ENCODE assay signal across 1 cellular context in genomic region chr20:2692036-2692885, GRCh38.
TF ChIP-seq lines count a peak whose summit lies in the region.

Gene EBF4 (plus strand): TSS chr20:2692780. CDS start chr20:2693646, 866 bp downstream.

TF ChIP-seq in WTC11, 78 proteins besides CTCF, POLR2A, EP300 and RAD21 (continued from another document and continues in another):
- TF ChIP-seq USF1 (CRISPR knock-in tag; IDR thresholded peaks at IDR 0.05) (no peak), MYBL2 (CRISPR knock-in tag; IDR thresholded peaks at IDR 0.05) (0 out of 2 replicates have a peak, but pooled peaks have one; percentile 66), MXD4 (CRISPR knock-in tag; IDR thresholded peaks at IDR 0.05; ENCODE audit: borderline replicate concordance) (no peak), RELA (CRISPR knock-in tag; IDR thresholded peaks at IDR 0.05; ENCODE audit: borderline replicate concordance) (no peak), ZNF423 (CRISPR knock-in tag; IDR thresholded peaks at IDR 0.05) (no peak), CBFB (CRISPR knock-in tag; IDR thresholded peaks at IDR 0.05; ENCODE audit: low read depth) (no peak), TEAD4 (CRISPR knock-in tag; IDR thresholded peaks at IDR 0.05) (no peak), ZNF425 (CRISPR knock-in tag; conservative IDR thresholded peaks at IDR 0.05) (no peak), SMAD3 (CRISPR knock-in tag; IDR thresholded peaks at IDR 0.05; ENCODE audit: borderline replicate concordance) (no peak), EMX1 (CRISPR knock-in tag; IDR thresholded peaks at IDR 0.05) (no peak), SP1 (CRISPR knock-in tag; conservative IDR thresholded peaks at IDR 0.05) (peak; percentile 55; the same call in 1 of the 2 replicates), STAT6 (CRISPR knock-in tag; conservative IDR thresholded peaks at IDR 0.05; ENCODE audit: low read depth) (no peak), ZNF532 (CRISPR knock-in tag; IDR thresholded peaks at IDR 0.05; ENCODE audit: borderline replicate concordance) (no peak), HMGA2 (CRISPR knock-in tag; IDR thresholded peaks at IDR 0.05) (no peak), FOXP4 (CRISPR knock-in tag; IDR thresholded peaks at IDR 0.05) (peak; percentile 82), E2F5 (CRISPR knock-in tag; IDR thresholded peaks at IDR 0.05) (no peak), ZNF121 (CRISPR knock-in tag; IDR thresholded peaks at IDR 0.05) (no peak), IRF1 (CRISPR knock-in tag; IDR thresholded peaks at IDR 0.05) (0 out of 2 replicates have a peak, but pooled peaks have one; percentile 46), E2F1 (CRISPR knock-in tag; IDR thresholded peaks at IDR 0.05) (no peak), E2F4 (CRISPR knock-in tag; IDR thresholded peaks at IDR 0.05; ENCODE audit: borderline replicate concordance, low read depth) (0 out of 2 replicates have a peak, but pooled peaks have one; percentile 52), ZNF232 (CRISPR knock-in tag; IDR thresholded peaks at IDR 0.05) (no peak), ZNF138 (CRISPR knock-in tag; conservative IDR thresholded peaks at IDR 0.05) (peak; percentile 56; the same call in 1 of the 2 replicates), FOXK1 (CRISPR knock-in tag; IDR thresholded peaks at IDR 0.05) (peak; percentile 67; the same call in 1 of the 2 replicates), ZNF219 (CRISPR knock-in tag; IDR thresholded peaks at IDR 0.05; ENCODE audit: borderline replicate concordance) (no peak), MAX (CRISPR knock-in tag; IDR thresholded peaks at IDR 0.05) (peak; percentile 84; the same call in 1 of the 2 replicates), AFF4 (CRISPR knock-in tag; IDR thresholded peaks at IDR 0.05; ENCODE audit: borderline replicate concordance) (no peak), IRF2 (CRISPR knock-in tag; IDR thresholded peaks at IDR 0.05; ENCODE audit: borderline replicate concordance, low read depth) (no peak), USF2 (CRISPR knock-in tag; IDR thresholded peaks at IDR 0.05) (no peak), ZNF512 (CRISPR knock-in tag; IDR thresholded peaks at IDR 0.05; ENCODE audit: borderline replicate concordance) (no peak)
